9 cellular contexts compared by ENCODE assay signal in genomic region chr7:104156842-104157277, GRCh38. TPM values are rescaled to one million over a fixed set of nuclear protein-coding genes. Genes with fewer than 3 reads are reported as not detected.
DNase-seq lines count a peak whose midpoint lies in the region; ATAC-seq, FAIRE-seq and TF ChIP-seq lines count a peak whose summit lies in the region.
"Had no signal": no experiment of that assay in that cellular context is flagged by ENCODE, and none has a peak within 500 bp of the region (broad histone marks: within the 10 kb centered on the region; RNA-seq: fewer than 3 reads in every experiment).

No MANE protein-coding gene starts in this region.

- no peaks in the 10 kb centered on the region for H3K27me3 Mint-ChIP-seq in osteocyte (ENCODE audit: unreplicated experiment)
- H3K27me3 Mint-ChIP-seq: activated naive CD8-positive, alpha-beta T cell treated with anti-CD3 and anti-CD28 coated beads, Interleukin-2, amount 10 ng/mL, durations not matched to agents 7 days and 5 days had no signal

- H3K27ac Mint-ChIP-seq in osteocyte (ENCODE audit: unreplicated experiment), result no peak overlapping the region
- H3K27ac Mint-ChIP-seq: activated naive CD8-positive, alpha-beta T cell treated with anti-CD3 and anti-CD28 coated beads, Interleukin-2, amount 10 ng/mL, durations not matched to agents 7 days and 5 days had no signal

- DNase-seq in NCI-H345 (lab: John Stamatoyannopoulos, UW) (peak; percentile 38), cerebellar cortex (ENCODE audit: low spot score) (peak; percentile 82), osteocyte (ENCODE audit: extremely low spot score, unreplicated experiment) (no peak), ureter (ENCODE audit: low spot score) (no peak), cortex of kidney (lab: John Stamatoyannopoulos, UW) (no peak)
- no peak for DNase-seq in stimulated activated CD4-positive, alpha-beta T cell treated with anti-CD3 and anti-CD28 coated beads, Interleukin-4, amount 100 ng/mL, for 24 hours
- DNase-seq: activated naive CD8-positive, alpha-beta T cell treated with anti-CD3 and anti-CD28 coated beads, Interleukin-2, amount 10 ng/mL, durations not matched to agents 7 days and 5 days had no signal

- peak; percentile 77 for TF ChIP-seq CTCF in osteocyte (IDR thresholded peaks at IDR 0.05)

- ATAC-seq in GM18519 (IDR thresholded peaks at IDR 0.05; ENCODE audit: low FRiP score, unreplicated experiment), result peak; percentile 54

- FAIRE-seq in A204.1 (lab: Jason Lieb, UNC), result peak; percentile 97

- H3K4me1 Mint-ChIP-seq in osteocyte (ENCODE audit: unreplicated experiment), result no peaks in the 10 kb centered on the region
- H3K4me1 Mint-ChIP-seq: activated naive CD8-positive, alpha-beta T cell treated with anti-CD3 and anti-CD28 coated beads, Interleukin-2, amount 10 ng/mL, durations not matched to agents 7 days and 5 days had no signal

- no peaks in the 10 kb centered on the region for H3K9me3 Mint-ChIP-seq in osteocyte (ENCODE audit: unreplicated experiment)
- H3K9me3 Mint-ChIP-seq: activated naive CD8-positive, alpha-beta T cell treated with anti-CD3 and anti-CD28 coated beads, Interleukin-2, amount 10 ng/mL, durations not matched to agents 7 days and 5 days had no signal

- no peak overlapping the region for H3K4me3 Mint-ChIP-seq in osteocyte (ENCODE audit: unreplicated experiment)
- H3K4me3 Mint-ChIP-seq: activated naive CD8-positive, alpha-beta T cell treated with anti-CD3 and anti-CD28 coated beads, Interleukin-2, amount 10 ng/mL, durations not matched to agents 7 days and 5 days had no signal

- H3K36me3 Mint-ChIP-seq in osteocyte (ENCODE audit: unreplicated experiment), result peaks cover 2% of the 10 kb centered on the region

RNA-seq across cellular contexts. Expression of gene ORC5, which starts 51.0 kb away (rescaled TPM):
- total RNA-seq in osteocyte (18.8 and 20.0 TPM in 2 replicates), ureter (26.4 TPM)

Comparison
In these comparisons a context has a peak if more than half of its experiments do, and no peak if none do; other contexts are left out.
1. DNase-seq: peak in NCI-H345 (single experiment) and cerebellar cortex (single experiment); none in osteocyte (single experiment), ureter (single experiment), cortex of kidney (single experiment) and stimulated activated CD4-positive, alpha-beta T cell treated with anti-CD3 and anti-CD28 coated beads, Interleukin-4, amount 100 ng/mL, for 24 hours (single experiment).